Comparison of ENCODE assay signal across 18 cellular contexts in the genomic region with DNA sequence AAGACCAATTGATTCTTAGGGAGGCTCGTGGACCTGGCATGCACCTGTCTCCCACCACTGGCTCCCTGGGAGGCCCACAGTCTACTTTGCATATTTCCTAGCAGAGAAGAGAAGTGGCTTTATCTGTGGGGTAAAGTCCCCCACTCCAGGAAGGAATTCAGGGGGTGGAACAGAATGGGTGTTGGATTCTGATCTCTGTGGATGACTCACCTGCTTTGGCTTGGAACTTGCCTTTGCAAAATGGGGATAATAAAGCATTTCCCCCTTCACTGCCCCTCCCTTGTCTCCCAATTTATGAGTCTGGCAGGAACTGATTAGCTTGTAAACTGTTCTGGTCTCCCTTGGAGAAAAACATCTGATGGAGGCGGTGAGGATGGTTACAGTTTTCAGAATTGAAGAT. TPM values are rescaled to one million over a fixed set of nuclear protein-coding genes. Genes with fewer than 3 reads are reported as not detected.
DNase-seq lines count a peak whose midpoint lies in the region; ATAC-seq, FAIRE-seq and TF ChIP-seq lines count a peak whose summit lies in the region.
"Had no signal": no experiment of that assay in that cellular context is flagged by ENCODE, and none has a peak within 500 bp of the region (broad histone marks: within the 10 kb centered on the region; RNA-seq: fewer than 3 reads in every experiment).

No MANE protein-coding gene starts in this region.

- peaks cover 10% of the 10 kb centered on the region for H3K4me1 Mint-ChIP-seq in MCF 10A (ENCODE audit: insufficient read depth, unreplicated experiment)
- no peaks in the 10 kb centered on the region for H3K4me1 Mint-ChIP-seq in activated naive CD4-positive, alpha-beta T cell treated with anti-CD3 and anti-CD28 coated beads for 36 hours (ENCODE audit: low read depth)
- H3K4me1 Mint-ChIP-seq: neural crest cell had no signal

- no peaks in the 10 kb centered on the region for H3K36me3 ChIP-seq in breast epithelium
- no peaks in the 10 kb centered on the region for H3K36me3 ChIP-seq in adipocyte (ENCODE audit: control insufficient read depth, insufficient read depth, low read length, severe bottlenecking)
- no peaks in the 10 kb centered on the region for H3K36me3 ChIP-seq in keratinocyte (ENCODE audit: control insufficient read depth in 2 of 2, extremely low read depth in 1 of 2, insufficient read depth in 2 of 2, low read length in 2 of 2)
- H3K36me3 ChIP-seq in lower lobe of right lung, result no peaks in the 10 kb centered on the region
- H3K36me3 ChIP-seq in trophoblast cell (ENCODE audit: control insufficient read depth in 1 of 2, insufficient read depth in 2 of 2, low read length in 2 of 2), result no peaks in the 10 kb centered on the region
- H3K36me3 ChIP-seq: sigmoid colon had no signal

- no CpG with 5 or more reads among the region's 2 CpGs for WGBS in trophoblast cell (ENCODE audit: extremely low coverage, insufficient coverage, insufficient read length)

- H3K4me3 ChIP-seq in breast epithelium (no peak overlapping the region), adipocyte (ENCODE audit: low read length) (no peak overlapping the region), keratinocyte (ENCODE audit: control insufficient read depth in 2 of 3, extremely low read depth in 1 of 3, insufficient read depth in 2 of 3, low read depth in 1 of 3, low read length in 3 of 3) (no peak overlapping the region), lower lobe of right lung (no peak overlapping the region), trophoblast cell (ENCODE audit: low read depth, low read length) (no peak overlapping the region)
- H3K4me3 ChIP-seq: sigmoid colon had no signal

- no peak overlapping the region for H3K4me3 Mint-ChIP-seq in MCF 10A (ENCODE audit: unreplicated experiment)
- no peak overlapping the region for H3K4me3 Mint-ChIP-seq in activated naive CD4-positive, alpha-beta T cell treated with anti-CD3 and anti-CD28 coated beads for 36 hours
- H3K4me3 Mint-ChIP-seq: neural crest cell; stimulated activated naive CD8-positive, alpha-beta T cell treated with anti-CD3 and anti-CD28 coated beads, Interleukin-15, Interleukin-2, amounts not matched to agents 100 ng/mL and 50 ng/mL, for 24 hours had no signal

- H3K14ac ChIP-seq in trophoblast cell (ENCODE audit: low read length), result no peak overlapping the region

- FAIRE-seq in keratinocyte (lab: Jason Lieb, UNC), result peak; percentile 23

- H4K8ac ChIP-seq in trophoblast cell (ENCODE audit: low read depth, low read length), result no peak overlapping the region

- H3K27ac ChIP-seq in breast epithelium, result no peak overlapping the region
- no peak overlapping the region for H3K27ac ChIP-seq in keratinocyte (ENCODE audit: control insufficient read depth, insufficient read depth, low read length)
- H3K27ac ChIP-seq in lower lobe of right lung, result no peak overlapping the region
- H3K27ac ChIP-seq in trophoblast cell (ENCODE audit: low read depth, low read length), result no peak overlapping the region

- no peaks in the 10 kb centered on the region for H3K79me1 ChIP-seq in trophoblast cell (ENCODE audit: low read length)

- no peaks in the 10 kb centered on the region for H3K36me3 Mint-ChIP-seq in MCF 10A (ENCODE audit: insufficient read depth, unreplicated experiment)
- no peaks in the 10 kb centered on the region for H3K36me3 Mint-ChIP-seq in activated naive CD4-positive, alpha-beta T cell treated with anti-CD3 and anti-CD28 coated beads for 36 hours (ENCODE audit: low read depth)

- dilution Hi-C loops in keratinocyte (cut with MboI; ENCODE audit: extremely low pct_ligation_motif_present, low sequenced_read_pairs), result no loop called here

- H3K27me3 Mint-ChIP-seq in MCF 10A (ENCODE audit: insufficient read depth, unreplicated experiment), result no peaks in the 10 kb centered on the region
- H3K27me3 Mint-ChIP-seq in activated naive CD4-positive, alpha-beta T cell treated with anti-CD3 and anti-CD28 coated beads for 36 hours (ENCODE audit: low read depth), result peaks cover 12% of the 10 kb centered on the region

- no peak overlapping the region for H2AK5ac ChIP-seq in trophoblast cell (ENCODE audit: low read length)

- H3K9ac ChIP-seq in adipocyte (ENCODE audit: low read length) (no peak overlapping the region), keratinocyte (ENCODE audit: control insufficient read depth, extremely low read depth, insufficient read depth, low read length) (no peak overlapping the region), trophoblast cell (ENCODE audit: low read length) (no peak overlapping the region)

- intact Hi-C loops in MCF 10A (cut with micrococcal nuclease) (no loop called here), breast epithelium (cut with DNase I; ENCODE audit: low total_unique reads) (no loop called here), lower lobe of right lung (cut with DNase I) (no loop called here)
- intact Hi-C loops in activated naive CD4-positive, alpha-beta T cell treated with anti-CD3 and anti-CD28 coated beads for 36 hours (cut with micrococcal nuclease), result no loop called here

- TF ChIP-seq CTCF in MCF 10A (IDR thresholded peaks at IDR 0.05; ENCODE audit: unreplicated experiment), result no peak
- TF ChIP-seq CTCF in breast epithelium (IDR thresholded peaks at IDR 0.05), result no peak
- TF ChIP-seq CTCF in keratinocyte (optimal IDR thresholded peaks at IDR 0.05 in 1 of 3, IDR thresholded peaks at IDR 0.05 in 1 of 3, conservative IDR thresholded peaks at IDR 0.05 in 1 of 3; ENCODE audit: extremely low read depth in 1 of 3, insufficient read depth in 2 of 3, low read length in 3 of 3), result no peak
- no peak for TF ChIP-seq CTCF in lower lobe of right lung (IDR thresholded peaks at IDR 0.05)

- H3K9me1 ChIP-seq in keratinocyte (ENCODE audit: control insufficient read depth, extremely low read depth, insufficient read depth, low read length), result no peaks in the 10 kb centered on the region

- no peaks in the 10 kb centered on the region for H4K20me1 ChIP-seq in keratinocyte (ENCODE audit: control insufficient read depth, extremely low read depth, insufficient read depth, low read length)

- no peak overlapping the region for H3K4ac ChIP-seq in trophoblast cell (ENCODE audit: low read depth, low read length)

- no peak overlapping the region for H4K12ac ChIP-seq in trophoblast cell (ENCODE audit: low read depth, low read length)

- POLR2A ChIA-PET in MCF 10A (lab: Yijun Ruan, JAX), result interaction anchor here (1.1 kb wide), 1 partner anchor 22 kb away, joined by 3 read pairs; a partner anchor contains a TSS

- no peaks in the 10 kb centered on the region for H3K9me3 ChIP-seq in breast epithelium
- H3K9me3 ChIP-seq in adipocyte (ENCODE audit: control insufficient read depth, low read length), result peaks cover 5% of the 10 kb centered on the region
- H3K9me3 ChIP-seq in keratinocyte (ENCODE audit: control insufficient read depth, low read depth, low read length), result no peaks in the 10 kb centered on the region
- no peaks in the 10 kb centered on the region for H3K9me3 ChIP-seq in lower lobe of right lung
- no peaks in the 10 kb centered on the region for H3K9me3 ChIP-seq in trophoblast cell (ENCODE audit: insufficient read depth, low read depth, low read length)

- ATAC-seq in lower lobe of right lung, result no peak
- ATAC-seq in HG03045 (IDR thresholded peaks at IDR 0.05; ENCODE audit: unreplicated experiment), result no peak
- ATAC-seq: activated naive CD4-positive, alpha-beta T cell treated with anti-CD3 and anti-CD28 coated beads, Interleukin-2, amount 50 U/mL, for 72 hours had no signal

- H2AFZ ChIP-seq in keratinocyte (ENCODE audit: control insufficient read depth, low read length) (no peak overlapping the region), trophoblast cell (ENCODE audit: insufficient read depth, low read length, poor library complexity) (no peak overlapping the region)

- H3K27ac Mint-ChIP-seq in MCF 10A (ENCODE audit: low read depth, unreplicated experiment), result no peak overlapping the region
- no peak overlapping the region for H3K27ac Mint-ChIP-seq in activated naive CD4-positive, alpha-beta T cell treated with anti-CD3 and anti-CD28 coated beads for 36 hours
- H3K27ac Mint-ChIP-seq: activated naive CD4-positive, alpha-beta T cell treated with anti-CD3 and anti-CD28 coated beads, Interleukin-2, amount 50 U/mL, for 72 hours; stimulated activated naive CD8-positive, alpha-beta T cell treated with anti-CD3 and anti-CD28 coated beads, Interleukin-15, Interleukin-2, amounts not matched to agents 100 ng/mL and 50 ng/mL, for 24 hours had no signal

- H3K18ac ChIP-seq in trophoblast cell (ENCODE audit: low read length), result no peak overlapping the region

- no peak overlapping the region for H2BK120ac ChIP-seq in trophoblast cell (ENCODE audit: insufficient read depth, low read length, poor library complexity)

- H3K23ac ChIP-seq in trophoblast cell (ENCODE audit: low read length), result no peak overlapping the region

- no peak for TF ChIP-seq POLR2A in breast epithelium (IDR thresholded peaks at IDR 0.05)

- H3K27me3 ChIP-seq in breast epithelium (no peaks in the 10 kb centered on the region), adipocyte (replicated peaks; ENCODE audit: control insufficient read depth, insufficient read depth, low read length) (no peaks in the 10 kb centered on the region), keratinocyte (ENCODE audit: control insufficient read depth, extremely low read depth, insufficient read depth, low read length) (no peaks in the 10 kb centered on the region), lower lobe of right lung (ENCODE audit: low read depth) (peaks cover 4% of the 10 kb centered on the region), trophoblast cell (ENCODE audit: insufficient read depth, low read length) (no peaks in the 10 kb centered on the region)
- H3K27me3 ChIP-seq: sigmoid colon had no signal

- H2BK5ac ChIP-seq in trophoblast cell (ENCODE audit: low read depth, low read length, poor library complexity), result no peak overlapping the region

- H4K91ac ChIP-seq in trophoblast cell (ENCODE audit: low read depth, low read length), result no peak overlapping the region

- H3K4me2 ChIP-seq in keratinocyte (ENCODE audit: control insufficient read depth, extremely low read depth, insufficient read depth, low read depth, low read length), result peak overlapping the region; percentile 31
- no peak overlapping the region for H3K4me2 ChIP-seq in trophoblast cell (ENCODE audit: low read length)

- no peaks in the 10 kb centered on the region for H3K4me1 ChIP-seq in breast epithelium
- peaks cover 21% of the 10 kb centered on the region for H3K4me1 ChIP-seq in adipocyte (ENCODE audit: control insufficient read depth, insufficient read depth, low read length)
- H3K4me1 ChIP-seq in keratinocyte (ENCODE audit: control insufficient read depth, extremely low read depth, insufficient read depth, low read length), result peaks cover 14% of the 10 kb centered on the region
- no peaks in the 10 kb centered on the region for H3K4me1 ChIP-seq in lower lobe of right lung
- no peaks in the 10 kb centered on the region for H3K4me1 ChIP-seq in trophoblast cell (ENCODE audit: control insufficient read depth in 1 of 2, insufficient read depth in 2 of 2, low read length in 2 of 2)

- H3K79me2 ChIP-seq in keratinocyte (ENCODE audit: control insufficient read depth, insufficient read depth, low read length) (no peaks in the 10 kb centered on the region), trophoblast cell (ENCODE audit: control insufficient read depth, insufficient read depth, low read length, poor library complexity) (no peaks in the 10 kb centered on the region)

- CTCF ChIA-PET in MCF 10A (lab: Yijun Ruan, JAX), result no interaction called here
- CTCF ChIA-PET in activated naive CD4-positive, alpha-beta T cell treated with anti-CD3 and anti-CD28 coated beads for 36 hours (lab: Charles Lee), result interaction anchor here (0.9 to 1.3 kb wide), 2 partner anchors 12 to 21 kb away, joined by 5 to 7 read pairs; a partner anchor contains a TSS

- DNase-seq in MCF 10A (ENCODE audit: unreplicated experiment) (peak; percentile 46), breast epithelium (ENCODE audit: low spot score in 2 of 2) (no peak), adipocyte (ENCODE audit: low read depth) (peak; percentile 16), keratinocyte (ENCODE audit: low read depth, low spot score) (no peak), lower lobe of right lung (no peak), trophoblast cell (no peak)
- no peak for DNase-seq in activated naive CD4-positive, alpha-beta T cell treated with anti-CD3 and anti-CD28 coated beads for 36 hours
- DNase-seq: activated CD8-positive, alpha-beta memory T cell treated with anti-CD3 and anti-CD28 coated beads, Interleukin-2, amount 50 U/mL, for 4 hours; COR-L47; hippocampal formation; NCI-H446 treated with DMSO at 0.1 percent for 48 hours; sigmoid colon had no signal

- no peak overlapping the region for H2BK12ac ChIP-seq in trophoblast cell (ENCODE audit: low read length)

- BruUV-seq in MCF 10A (replicated peaks; lab: Mats Ljungman, UMichigan), result no TSS peak

- H3K9me3 Mint-ChIP-seq in MCF 10A (ENCODE audit: unreplicated experiment), result no peaks in the 10 kb centered on the region
- H3K9me3 Mint-ChIP-seq in activated naive CD4-positive, alpha-beta T cell treated with anti-CD3 and anti-CD28 coated beads for 36 hours, result peaks cover 5% of the 10 kb centered on the region

RNA-seq across cellular contexts. Expression of a gene that starts 21.2 kb away (rescaled TPM):
- 11.6 and 12.0 TPM in 2 replicates for total RNA-seq in MCF 10A (2022)
- 10 to 100 TPM in 1 of 3 donors, 1 to 10 TPM in 2; 5.8 to 11.1 (median 8.5) TPM for total RNA-seq in breast epithelium
- 4.1 to 7.0 TPM (median 5.5 TPM) in 3 replicates for polyA plus RNA-seq in keratinocyte
- 7.6 TPM for polyA plus RNA-seq in keratinocyte (2011; ENCODE audit: low read depth)
- polyA plus RNA-seq in keratinocyte (2011; cell fraction: cytosol; rRNA removed), result 2.2 and 2.8 TPM in 2 replicates
- 12.7 and 15.3 TPM in 2 replicates for polyA plus RNA-seq in keratinocyte (2011; cell fraction: nucleus; rRNA removed)
- polyA plus RNA-seq in keratinocyte (2012; ENCODE audit: low replicate concordance), result 3.6 and 3.9 TPM in 2 replicates
- polyA minus RNA-seq in keratinocyte, result 0.92 to 13.8 TPM (median 5.8 TPM) in 3 replicates
- 1.9 TPM for polyA minus RNA-seq in keratinocyte (2011; cell fraction: cytosol; rRNA and poly(A)+ RNA removed)
- 5.0 and 10.2 TPM in 2 replicates for polyA minus RNA-seq in keratinocyte (2011; cell fraction: nucleus; rRNA and poly(A)+ RNA removed)
- total RNA-seq in lower lobe of right lung, result 11.5 TPM
- total RNA-seq in activated naive CD4-positive, alpha-beta T cell treated with anti-CD3 and anti-CD28 coated beads for 36 hours, result 10 to 100 TPM in 1 of 2 experiments, 1 to 10 TPM in 1; 8.3 to 10.8 TPM
- 19.6 TPM in 2 replicates for polyA plus RNA-seq in trophoblast cell (2013)

RNA-seq across cellular contexts. Expression of a gene that starts 46.0 kb away (rescaled TPM):
- total RNA-seq in MCF 10A (2022) (not detected in 2 replicates), breast epithelium (1 to 10 TPM in 1 of 3 donors, under 1 TPM in 1, not detected in 1; 0.44 to 4.3 TPM), lower lobe of right lung (not detected)
- polyA plus RNA-seq in keratinocyte, result not detected in 3 replicates
- not detected for polyA plus RNA-seq in keratinocyte (2011; ENCODE audit: low read depth)
- polyA plus RNA-seq in keratinocyte (2011; cell fraction: cytosol; rRNA removed), result not detected in 2 replicates
- polyA plus RNA-seq in keratinocyte (2011; cell fraction: nucleus; rRNA removed), result not detected in 2 replicates
- not detected in 2 replicates for polyA plus RNA-seq in keratinocyte (2012; ENCODE audit: low replicate concordance)
- not detected in 3 replicates for polyA minus RNA-seq in keratinocyte
- polyA minus RNA-seq in keratinocyte (2011; cell fraction: cytosol; rRNA and poly(A)+ RNA removed), result not detected
- not detected in 2 replicates for polyA minus RNA-seq in keratinocyte (2011; cell fraction: nucleus; rRNA and poly(A)+ RNA removed)
- not detected for total RNA-seq in activated naive CD4-positive, alpha-beta T cell treated with anti-CD3 and anti-CD28 coated beads for 36 hours
- not detected in 2 replicates for polyA plus RNA-seq in trophoblast cell (2013)
- total RNA-seq: A172; activated naive CD4-positive, alpha-beta T cell treated with anti-CD3 and anti-CD28 coated beads, Interleukin-2, amount 50 U/mL, for 72 hours; epithelial cell of proximal tubule; neural crest cell; sigmoid colon had no signal

Comparison
In these comparisons a context has a peak if more than half of its experiments do, and no peak if none do; other contexts are left out.
1. DNase-seq: peak in MCF 10A (single experiment) and adipocyte (single experiment); none in breast epithelium (0 of 2), keratinocyte (single experiment), lower lobe of right lung (single experiment), activated naive CD4-positive, alpha-beta T cell treated with anti-CD3 and anti-CD28 coated beads for 36 hours (single experiment) and trophoblast cell (0 of 2).